Comparison of ENCODE assay signal across 9 cellular contexts in the genomic region with DNA sequence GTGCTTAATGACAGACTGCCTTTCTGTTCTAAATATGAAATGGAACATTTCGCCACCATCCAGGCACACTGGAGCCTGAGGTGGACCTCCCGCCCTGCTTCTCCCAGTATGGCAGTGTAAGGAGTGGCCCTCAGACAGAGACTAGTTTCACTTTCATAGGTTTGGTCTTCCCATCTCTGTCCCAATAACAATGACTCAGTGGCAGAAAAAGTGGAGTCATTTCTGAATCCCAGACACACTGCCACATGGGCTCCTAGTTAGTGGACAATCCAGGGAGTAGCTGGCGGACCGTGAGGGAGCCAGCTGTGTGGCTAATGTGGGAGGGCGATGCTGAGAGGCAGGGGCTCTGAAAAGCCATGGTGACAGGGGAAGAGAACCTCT.
DNase-seq lines count a peak whose midpoint lies in the region; ATAC-seq and TF ChIP-seq lines count a peak whose summit lies in the region.
"Had no signal": no experiment of that assay in that cellular context is flagged by ENCODE, and none has a peak within 500 bp of the region (broad histone marks: within the 10 kb centered on the region; RNA-seq: fewer than 3 reads in every experiment).

No MANE protein-coding gene starts in this region.

- peaks cover 2% of the 10 kb centered on the region for H3K27me3 Mint-ChIP-seq in activated T-cell treated with anti-CD3 and anti-CD28 coated beads, Interleukin-2, amount 50 U/mL, for 24 hours
- H3K27me3 Mint-ChIP-seq in activated T-helper 1 cell treated with anti-CD3 and anti-CD28 coated beads, Interleukin-12 subunit alpha, Interleukin-12 subunit beta, Interleukin-2, Interleukin-4 antibody, amounts not matched to agents 30 ng/mL and 10 ng/mL and 1 ng/mL, durations not matched to agents 14 hours and 24 hours and 36 hours (ENCODE audit: insufficient read depth): no peaks in the 10 kb centered on the region
- H3K27me3 Mint-ChIP-seq in type B pancreatic cell: peaks cover 8% of the 10 kb centered on the region

- intact Hi-C loops in activated T-helper 1 cell treated with anti-CD3 and anti-CD28 coated beads, Interleukin-12 subunit alpha, Interleukin-12 subunit beta, Interleukin-2, Interleukin-4 antibody, amounts not matched to agents 30 ng/mL and 10 ng/mL and 1 ng/mL, durations not matched to agents 14 hours and 24 hours and 36 hours (cut with micrococcal nuclease): loop anchor here (2.0 kb wide), 1 partner anchor 16 kb away; no protein-coding TSS in a partner anchor
- intact Hi-C loops in left cardiac atrium (cut with DNase I): no loop called here

- H3K27ac Mint-ChIP-seq in activated T-cell treated with anti-CD3 and anti-CD28 coated beads, Interleukin-2, amount 50 U/mL, for 24 hours: peak overlapping the region; percentile 86
- peak overlapping the region; percentile 83 for H3K27ac Mint-ChIP-seq in activated T-helper 1 cell treated with anti-CD3 and anti-CD28 coated beads, Interleukin-12 subunit alpha, Interleukin-12 subunit beta, Interleukin-2, Interleukin-4 antibody, amounts not matched to agents 30 ng/mL and 10 ng/mL and 1 ng/mL, durations not matched to agents 14 hours and 24 hours and 36 hours
- H3K27ac Mint-ChIP-seq in type B pancreatic cell: peak overlapping the region; percentile 67

- H3K4me1 Mint-ChIP-seq in activated T-cell treated with anti-CD3 and anti-CD28 coated beads, Interleukin-2, amount 50 U/mL, for 24 hours (ENCODE audit: low read depth): peaks cover 16% of the 10 kb centered on the region
- peaks cover 17% of the 10 kb centered on the region for H3K4me1 Mint-ChIP-seq in activated T-helper 1 cell treated with anti-CD3 and anti-CD28 coated beads, Interleukin-12 subunit alpha, Interleukin-12 subunit beta, Interleukin-2, Interleukin-4 antibody, amounts not matched to agents 30 ng/mL and 10 ng/mL and 1 ng/mL, durations not matched to agents 14 hours and 24 hours and 36 hours (ENCODE audit: low read depth)
- H3K4me1 Mint-ChIP-seq in type B pancreatic cell (ENCODE audit: unreplicated experiment): peaks cover 31% of the 10 kb centered on the region

- ATAC-seq in left cardiac atrium: peak; percentile 42 to 62

- no peak overlapping the region for H3K4me3 Mint-ChIP-seq in activated T-cell treated with anti-CD3 and anti-CD28 coated beads, Interleukin-2, amount 50 U/mL, for 24 hours
- H3K4me3 Mint-ChIP-seq in activated T-helper 1 cell treated with anti-CD3 and anti-CD28 coated beads, Interleukin-12 subunit alpha, Interleukin-12 subunit beta, Interleukin-2, Interleukin-4 antibody, amounts not matched to agents 30 ng/mL and 10 ng/mL and 1 ng/mL, durations not matched to agents 14 hours and 24 hours and 36 hours: peak overlapping the region; percentile 40
- H3K4me3 Mint-ChIP-seq in type B pancreatic cell: no peak overlapping the region

- no peak for DNase-seq in activated T-cell treated with anti-CD3 and anti-CD28 coated beads, Interleukin-2, amount 50 U/mL, for 24 hours
- DNase-seq in activated T-cell treated with anti-CD3 and anti-CD28 coated beads, Interleukin-2, amount 50 U/mL, for 1 hour: no peak
- DNase-seq in activated T-helper 1 cell treated with anti-CD3 and anti-CD28 coated beads, Interleukin-12 subunit alpha, Interleukin-12 subunit beta, Interleukin-2, Interleukin-4 antibody, amounts not matched to agents 30 ng/mL and 10 ng/mL and 1 ng/mL, durations not matched to agents 14 hours and 24 hours and 36 hours (ENCODE audit: low spot score): no peak
- DNase-seq in left cardiac atrium (no peak), type B pancreatic cell (ENCODE audit: extremely low spot score, unreplicated experiment) (no peak), NOMO-1 treated with DMSO at 0.1 percent for 48 hours (lab: John Stamatoyannopoulos, UW; ENCODE audit: unreplicated experiment) (no peak), SW480 (ENCODE audit: low spot score) (no peak)
- no peak for DNase-seq in activated effector memory CD4-positive, alpha-beta T cell treated with anti-CD3 and anti-CD28 coated beads, Interleukin-2, amount 50 U/mL, for 16 hours
- DNase-seq: NCI-H1436 treated with DMSO at 0.1 percent for 48 hours had no signal

- no peaks in the 10 kb centered on the region for H3K9me3 Mint-ChIP-seq in activated T-cell treated with anti-CD3 and anti-CD28 coated beads, Interleukin-2, amount 50 U/mL, for 24 hours
- H3K9me3 Mint-ChIP-seq in activated T-helper 1 cell treated with anti-CD3 and anti-CD28 coated beads, Interleukin-12 subunit alpha, Interleukin-12 subunit beta, Interleukin-2, Interleukin-4 antibody, amounts not matched to agents 30 ng/mL and 10 ng/mL and 1 ng/mL, durations not matched to agents 14 hours and 24 hours and 36 hours: no peaks in the 10 kb centered on the region
- H3K9me3 Mint-ChIP-seq in type B pancreatic cell: no peaks in the 10 kb centered on the region

- H3K36me3 Mint-ChIP-seq in activated T-cell treated with anti-CD3 and anti-CD28 coated beads, Interleukin-2, amount 50 U/mL, for 24 hours (ENCODE audit: low read depth): no peaks in the 10 kb centered on the region
- no peaks in the 10 kb centered on the region for H3K36me3 Mint-ChIP-seq in activated T-helper 1 cell treated with anti-CD3 and anti-CD28 coated beads, Interleukin-12 subunit alpha, Interleukin-12 subunit beta, Interleukin-2, Interleukin-4 antibody, amounts not matched to agents 30 ng/mL and 10 ng/mL and 1 ng/mL, durations not matched to agents 14 hours and 24 hours and 36 hours (ENCODE audit: low read depth)
- H3K36me3 Mint-ChIP-seq in type B pancreatic cell: no peaks in the 10 kb centered on the region

- no peak for TF ChIP-seq CTCF in type B pancreatic cell (conservative IDR thresholded peaks at IDR 0.05)
